Comparison of ENCODE assay signal across 1 cellular context in the genomic region with DNA sequence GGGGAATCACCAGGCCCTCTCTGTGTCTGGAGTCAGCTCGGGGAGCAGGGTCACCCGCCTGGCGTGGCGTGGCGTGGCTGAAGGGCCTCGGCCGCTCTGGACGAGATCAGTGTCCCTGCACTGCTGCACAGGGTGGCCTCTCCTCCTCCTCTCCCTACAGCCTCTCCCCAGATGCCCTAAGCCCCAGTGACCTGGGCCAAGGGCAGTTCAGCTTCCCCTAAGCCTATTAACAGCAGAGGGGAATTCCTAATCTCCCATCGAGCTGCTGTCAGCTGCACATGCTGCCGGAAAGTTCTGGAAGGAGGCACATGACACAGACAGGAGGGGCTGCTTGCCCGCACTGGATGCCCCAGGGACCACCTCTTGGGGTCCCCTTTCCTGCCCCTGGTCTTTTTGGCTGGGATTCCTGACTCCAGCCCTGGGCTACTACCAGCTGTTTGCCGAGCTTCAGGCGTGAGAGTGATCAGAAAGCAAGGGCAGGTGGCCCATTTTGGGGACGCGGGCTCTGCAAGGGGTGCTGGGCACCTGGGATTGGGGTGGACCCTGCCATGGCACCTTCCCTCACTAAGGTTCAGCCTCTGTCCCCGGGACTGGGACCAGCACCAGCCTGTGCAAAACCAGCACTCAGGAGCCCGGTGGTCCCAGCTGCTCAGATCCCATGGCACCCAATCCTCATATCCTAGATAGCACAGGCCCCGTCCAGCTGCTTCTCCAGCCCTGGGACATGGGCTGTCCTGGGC.
TF ChIP-seq lines count a peak whose summit lies in the region.

No MANE protein-coding gene starts in this region.

TF ChIP-seq in HepG2, 621 proteins besides CTCF, POLR2A, EP300 and RAD21 (continued from another document):
- TF ChIP-seq, protein P1, sequence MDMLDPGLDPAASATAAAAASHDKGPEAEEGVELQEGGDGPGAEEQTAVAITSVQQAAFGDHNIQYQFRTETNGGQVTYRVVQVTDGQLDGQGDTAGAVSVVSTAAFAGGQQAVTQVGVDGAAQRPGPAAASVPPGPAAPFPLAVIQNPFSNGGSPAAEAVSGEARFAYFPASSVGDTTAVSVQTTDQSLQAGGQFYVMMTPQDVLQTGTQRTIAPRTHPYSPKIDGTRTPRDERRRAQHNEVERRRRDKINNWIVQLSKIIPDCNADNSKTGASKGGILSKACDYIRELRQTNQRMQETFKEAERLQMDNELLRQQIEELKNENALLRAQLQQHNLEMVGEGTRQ (IDR thresholded peaks at IDR 0.05; ENCODE audit: low read depth, low read length), result no peak
- TF ChIP-seq, protein P1 (CRISPR knock-in tag; IDR thresholded peaks at IDR 0.05; ENCODE audit: borderline replicate concordance), result no peak
- TF ChIP-seq ZNF253 (CRISPR knock-in tag; IDR thresholded peaks at IDR 0.05; ENCODE audit: borderline replicate concordance) (no peak), KDM2A (CRISPR knock-in tag; IDR thresholded peaks at IDR 0.05; ENCODE audit: borderline replicate concordance, low read depth) (no peak), ZIK1 (CRISPR knock-in tag; IDR thresholded peaks at IDR 0.05; ENCODE audit: borderline replicate concordance, low read depth) (no peak), ZNF543 (CRISPR knock-in tag; IDR thresholded peaks at IDR 0.05) (0 out of 2 replicates have a peak, but pooled peaks have one; percentile 53), SMARCC2 (IDR thresholded peaks at IDR 0.05) (no peak), SIX1 (CRISPR knock-in tag; IDR thresholded peaks at IDR 0.05; ENCODE audit: borderline replicate concordance) (no peak), ZFX (CRISPR knock-in tag; IDR thresholded peaks at IDR 0.05; ENCODE audit: low read depth) (peak; percentile 65), ERF (CRISPR knock-in tag; IDR thresholded peaks at IDR 0.05) (no peak), EED (CRISPR knock-in tag; IDR thresholded peaks at IDR 0.05) (no peak), ZNF709 (CRISPR knock-in tag; IDR thresholded peaks at IDR 0.05) (no peak), KDM1A (CRISPR knock-in tag; IDR thresholded peaks at IDR 0.05) (no peak), ARID4A (CRISPR knock-in tag; IDR thresholded peaks at IDR 0.05; ENCODE audit: borderline replicate concordance) (peak; percentile 48; the same call in 1 of the 2 replicates), ZSCAN20 (CRISPR knock-in tag; IDR thresholded peaks at IDR 0.05; ENCODE audit: borderline replicate concordance) (no peak), MIER2 (CRISPR knock-in tag; IDR thresholded peaks at IDR 0.05) (0 out of 2 replicates have a peak, but pooled peaks have one; percentile 21), POGZ (CRISPR knock-in tag; IDR thresholded peaks at IDR 0.05) (no peak), U2AF2 (IDR thresholded peaks at IDR 0.05; ENCODE audit: low read depth, low read length) (no peak), ZNF317 (CRISPR knock-in tag; IDR thresholded peaks at IDR 0.05) (no peak), MXI1 (IDR thresholded peaks at IDR 0.05; ENCODE audit: borderline replicate concordance, low read depth, low read length) (no peak), SIN3B (IDR thresholded peaks at IDR 0.05; ENCODE audit: low read length) (no peak), ZSCAN30 (CRISPR knock-in tag; IDR thresholded peaks at IDR 0.05) (no peak), ZNF629 (CRISPR knock-in tag; conservative IDR thresholded peaks at IDR 0.05) (no peak), WIZ (CRISPR knock-in tag; IDR thresholded peaks at IDR 0.05) (peak; percentile 62; the same call in 1 of the 2 replicates), ZNF713 (CRISPR knock-in tag; IDR thresholded peaks at IDR 0.05) (no peak), HMGA1 (CRISPR knock-in tag; conservative IDR thresholded peaks at IDR 0.05) (no peak), ZFP41 (CRISPR knock-in tag; IDR thresholded peaks at IDR 0.05; ENCODE audit: borderline replicate concordance) (no peak), HNF1B (CRISPR knock-in tag; IDR thresholded peaks at IDR 0.05) (peak; percentile 57; the same call in 1 of the 2 replicates), ZNF607 (CRISPR knock-in tag; IDR thresholded peaks at IDR 0.05; ENCODE audit: borderline replicate concordance) (peak; percentile 90), REXO4 (CRISPR knock-in tag; IDR thresholded peaks at IDR 0.05; ENCODE audit: borderline replicate concordance) (no peak), NCOR1 (IDR thresholded peaks at IDR 0.05; ENCODE audit: borderline replicate concordance, low read length) (no peak), GABPB1 (CRISPR knock-in tag; IDR thresholded peaks at IDR 0.05) (no peak), PHB2 (IDR thresholded peaks at IDR 0.05; ENCODE audit: partially characterized antibody) (no peak), ZNF879 (CRISPR knock-in tag; IDR thresholded peaks at IDR 0.05) (0 out of 2 replicates have a peak, but pooled peaks have one; percentile 47), ZNF788 (CRISPR knock-in tag; IDR thresholded peaks at IDR 0.05; ENCODE audit: borderline replicate concordance) (no peak)
- TF ChIP-seq, protein P2, sequence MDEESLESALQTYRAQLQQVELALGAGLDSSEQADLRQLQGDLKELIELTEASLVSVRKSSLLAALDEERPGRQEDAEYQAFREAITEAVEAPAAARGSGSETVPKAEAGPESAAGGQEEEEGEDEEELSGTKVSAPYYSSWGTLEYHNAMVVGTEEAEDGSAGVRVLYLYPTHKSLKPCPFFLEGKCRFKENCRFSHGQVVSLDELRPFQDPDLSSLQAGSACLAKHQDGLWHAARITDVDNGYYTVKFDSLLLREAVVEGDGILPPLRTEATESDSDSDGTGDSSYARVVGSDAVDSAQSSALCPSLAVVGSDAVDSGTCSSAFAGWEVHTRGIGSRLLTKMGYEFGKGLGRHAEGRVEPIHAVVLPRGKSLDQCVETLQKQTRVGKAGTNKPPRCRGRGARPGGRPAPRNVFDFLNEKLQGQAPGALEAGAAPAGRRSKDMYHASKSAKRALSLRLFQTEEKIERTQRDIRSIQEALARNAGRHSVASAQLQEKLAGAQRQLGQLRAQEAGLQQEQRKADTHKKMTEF (CRISPR knock-in tag; IDR thresholded peaks at IDR 0.05), result no peak
- TF ChIP-seq, protein P3, sequence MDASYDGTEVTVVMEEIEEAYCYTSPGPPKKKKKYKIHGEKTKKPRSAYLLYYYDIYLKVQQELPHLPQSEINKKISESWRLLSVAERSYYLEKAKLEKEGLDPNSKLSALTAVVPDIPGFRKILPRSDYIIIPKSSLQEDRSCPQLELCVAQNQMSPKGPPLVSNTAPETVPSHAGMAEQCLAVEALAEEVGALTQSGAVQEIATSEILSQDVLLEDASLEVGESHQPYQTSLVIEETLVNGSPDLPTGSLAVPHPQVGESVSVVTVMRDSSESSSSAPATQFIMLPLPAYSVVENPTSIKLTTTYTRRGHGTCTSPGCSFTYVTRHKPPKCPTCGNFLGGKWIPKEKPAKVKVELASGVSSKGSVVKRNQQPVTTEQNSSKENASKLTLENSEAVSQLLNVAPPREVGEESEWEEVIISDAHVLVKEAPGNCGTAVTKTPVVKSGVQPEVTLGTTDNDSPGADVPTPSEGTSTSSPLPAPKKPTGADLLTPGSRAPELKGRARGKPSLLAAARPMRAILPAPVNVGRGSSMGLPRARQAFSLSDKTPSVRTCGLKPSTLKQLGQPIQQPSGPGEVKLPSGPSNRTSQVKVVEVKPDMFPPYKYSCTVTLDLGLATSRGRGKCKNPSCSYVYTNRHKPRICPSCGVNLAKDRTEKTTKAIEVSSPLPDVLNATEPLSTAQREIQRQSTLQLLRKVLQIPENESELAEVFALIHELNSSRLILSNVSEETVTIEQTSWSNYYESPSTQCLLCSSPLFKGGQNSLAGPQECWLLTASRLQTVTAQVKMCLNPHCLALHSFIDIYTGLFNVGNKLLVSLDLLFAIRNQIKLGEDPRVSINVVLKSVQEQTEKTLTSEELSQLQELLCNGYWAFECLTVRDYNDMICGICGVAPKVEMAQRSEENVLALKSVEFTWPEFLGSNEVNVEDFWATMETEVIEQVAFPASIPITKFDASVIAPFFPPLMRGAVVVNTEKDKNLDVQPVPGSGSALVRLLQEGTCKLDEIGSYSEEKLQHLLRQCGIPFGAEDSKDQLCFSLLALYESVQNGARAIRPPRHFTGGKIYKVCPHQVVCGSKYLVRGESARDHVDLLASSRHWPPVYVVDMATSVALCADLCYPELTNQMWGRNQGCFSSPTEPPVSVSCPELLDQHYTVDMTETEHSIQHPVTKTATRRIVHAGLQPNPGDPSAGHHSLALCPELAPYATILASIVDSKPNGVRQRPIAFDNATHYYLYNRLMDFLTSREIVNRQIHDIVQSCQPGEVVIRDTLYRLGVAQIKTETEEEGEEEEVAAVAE (CRISPR knock-in tag; IDR thresholded peaks at IDR 0.05; ENCODE audit: borderline replicate concordance), result 0 out of 2 replicates have a peak, but pooled peaks have one; percentile 32
- TF ChIP-seq, protein P4, sequence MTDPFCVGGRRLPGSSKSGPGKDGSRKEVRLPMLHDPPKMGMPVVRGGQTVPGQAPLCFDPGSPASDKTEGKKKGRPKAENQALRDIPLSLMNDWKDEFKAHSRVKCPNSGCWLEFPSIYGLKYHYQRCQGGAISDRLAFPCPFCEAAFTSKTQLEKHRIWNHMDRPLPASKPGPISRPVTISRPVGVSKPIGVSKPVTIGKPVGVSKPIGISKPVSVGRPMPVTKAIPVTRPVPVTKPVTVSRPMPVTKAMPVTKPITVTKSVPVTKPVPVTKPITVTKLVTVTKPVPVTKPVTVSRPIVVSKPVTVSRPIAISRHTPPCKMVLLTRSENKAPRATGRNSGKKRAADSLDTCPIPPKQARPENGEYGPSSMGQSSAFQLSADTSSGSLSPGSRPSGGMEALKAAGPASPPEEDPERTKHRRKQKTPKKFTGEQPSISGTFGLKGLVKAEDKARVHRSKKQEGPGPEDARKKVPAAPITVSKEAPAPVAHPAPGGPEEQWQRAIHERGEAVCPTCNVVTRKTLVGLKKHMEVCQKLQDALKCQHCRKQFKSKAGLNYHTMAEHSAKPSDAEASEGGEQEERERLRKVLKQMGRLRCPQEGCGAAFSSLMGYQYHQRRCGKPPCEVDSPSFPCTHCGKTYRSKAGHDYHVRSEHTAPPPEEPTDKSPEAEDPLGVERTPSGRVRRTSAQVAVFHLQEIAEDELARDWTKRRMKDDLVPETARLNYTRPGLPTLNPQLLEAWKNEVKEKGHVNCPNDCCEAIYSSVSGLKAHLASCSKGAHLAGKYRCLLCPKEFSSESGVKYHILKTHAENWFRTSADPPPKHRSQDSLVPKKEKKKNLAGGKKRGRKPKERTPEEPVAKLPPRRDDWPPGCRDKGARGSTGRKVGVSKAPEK (CRISPR knock-in tag; IDR thresholded peaks at IDR 0.05; ENCODE audit: borderline replicate concordance), result no peak
